Comparison of ENCODE assay signal across 13 cellular contexts in the genomic region with DNA sequence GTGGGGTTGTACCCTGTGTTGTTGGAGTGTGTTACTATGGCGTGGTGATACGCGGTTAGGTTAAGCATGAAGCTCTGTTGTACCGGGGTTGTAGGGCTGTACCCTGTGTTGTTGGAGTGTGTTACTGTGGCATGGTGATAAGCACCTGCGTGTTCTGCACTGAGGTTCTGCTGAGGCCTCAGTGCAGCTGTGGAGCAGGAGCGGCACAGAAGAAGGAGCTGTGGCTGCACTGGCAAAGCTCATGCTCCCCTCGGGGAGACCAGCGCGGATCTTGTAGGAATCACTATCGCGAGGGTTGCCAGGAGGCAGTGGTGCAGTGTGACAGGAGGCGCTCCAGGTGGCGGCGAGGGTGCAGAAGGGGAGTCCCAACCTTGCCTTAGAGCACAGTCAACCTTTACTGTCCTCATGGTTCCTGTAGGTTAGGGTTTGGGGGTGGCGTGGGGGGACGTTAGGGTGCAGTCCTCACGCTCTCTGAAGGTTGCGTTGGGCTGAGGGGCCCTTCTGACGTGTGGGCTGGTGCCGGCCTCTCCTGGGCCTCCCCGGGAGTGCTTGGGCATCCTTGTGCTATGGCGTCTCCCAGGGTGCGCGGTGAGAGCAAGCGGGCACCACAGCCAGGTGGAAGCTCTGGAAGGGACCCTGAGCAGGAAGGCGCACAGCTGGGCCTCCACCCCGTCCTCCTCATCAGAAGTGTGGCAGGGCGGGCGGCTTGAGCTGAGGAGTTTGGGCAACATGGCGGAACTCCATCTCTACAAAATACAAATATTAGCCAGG. TPM values are rescaled to one million over a fixed set of nuclear protein-coding genes. Genes with fewer than 3 reads are reported as not detected.
DNase-seq lines count a peak whose midpoint lies in the region; ATAC-seq, FAIRE-seq and TF ChIP-seq lines count a peak whose summit lies in the region.
"Had no signal": no experiment of that assay in that cellular context is flagged by ENCODE, and none has a peak within 500 bp of the region (broad histone marks: within the 10 kb centered on the region; RNA-seq: fewer than 3 reads in every experiment).

No MANE protein-coding gene starts in this region.

- H3K79me2 ChIP-seq in K562 (ENCODE audit: control insufficient read depth, insufficient read depth, low read length) (peaks cover 64% of the 10 kb centered on the region), mesendoderm (ENCODE audit: control insufficient read depth, insufficient read depth, low read length) (no peaks in the 10 kb centered on the region)

- no peaks in the 10 kb centered on the region for H3K9me3 ChIP-seq in CD8-positive, alpha-beta memory T cell (ENCODE audit: low read length)
- H3K9me3 ChIP-seq in K562 (replicated peaks; ENCODE audit: control insufficient read depth, insufficient read depth, low read depth, low read length), result peaks cover 2% of the 10 kb centered on the region; the same call in 1 of the 2 replicates

- POLR2A ChIA-PET in activated naive CD8-positive, alpha-beta T cell treated with anti-CD3 and anti-CD28 coated beads, Interleukin-2, amount 10 ng/mL, durations not matched to agents 7 days and 5 days (lab: Charles Lee), result interaction anchor here (1.2 kb wide), 1 partner anchor 9 kb away, joined by 3 read pairs; no protein-coding TSS in a partner anchor
- POLR2A ChIA-PET in CD8-positive, alpha-beta memory T cell (lab: Charles Lee), result no interaction called here
- POLR2A ChIA-PET in K562 (lab: Yijun Ruan, JAX), result interaction anchor here (0.5 to 1.4 kb wide), 7 partner anchors 12 to 171 kb away, joined by 3 to 5 read pairs (median 4); partner anchors contain the start of gene ESYT2

- H3K23ac ChIP-seq in mesendoderm (ENCODE audit: low read length), result no peak overlapping the region

- DNase-seq in activated naive CD8-positive, alpha-beta T cell treated with anti-CD3 and anti-CD28 coated beads, Interleukin-2, amount 10 ng/mL, durations not matched to agents 7 days and 5 days, result no peak
- no peak for DNase-seq in activated naive CD8-positive, alpha-beta T cell treated with anti-CD3 and anti-CD28 coated beads for 36 hours
- no peak for DNase-seq in CD8-positive, alpha-beta memory T cell
- DNase-seq in K562 (ENCODE audit: extremely low read depth in 1 of 4, low spot score in 3 of 4) (no peak), neural crest cell (ENCODE audit: low read depth, low spot score) (no peak), mesendoderm (no peak)
- DNase-seq: NCI-H1417, NCI-H2029, NCI-H510A, SIG-M5 had no signal

- intact Hi-C loops in K562 (cut with micrococcal nuclease), result no loop called here

- no peak overlapping the region for H4K8ac ChIP-seq in mesendoderm (ENCODE audit: low read depth, low read length)

- H3K56ac ChIP-seq in mesendoderm (ENCODE audit: low read length), result no peak overlapping the region

- no peak overlapping the region for H3K4me3 Mint-ChIP-seq in activated naive CD8-positive, alpha-beta T cell treated with anti-CD3 and anti-CD28 coated beads, Interleukin-2, amount 10 ng/mL, durations not matched to agents 7 days and 5 days
- no peak overlapping the region for H3K4me3 Mint-ChIP-seq in activated naive CD8-positive, alpha-beta T cell treated with anti-CD3 and anti-CD28 coated beads for 36 hours
- H3K4me3 Mint-ChIP-seq in CD8-positive, alpha-beta memory T cell, result peak overlapping the region in 1 of 7 donors; percentile 58
- peak overlapping the region; percentile 14 for H3K4me3 Mint-ChIP-seq in neural crest cell

- no peak for ATAC-seq in activated naive CD8-positive, alpha-beta T cell treated with anti-CD3 and anti-CD28 coated beads, Interleukin-2, amount 10 ng/mL, durations not matched to agents 7 days and 5 days (ENCODE audit: low read depth)
- ATAC-seq in K562, result no peak
- no peak for ATAC-seq in HG02571 (IDR thresholded peaks at IDR 0.05; ENCODE audit: unreplicated experiment)
- no peak for ATAC-seq in HG03439 (IDR thresholded peaks at IDR 0.05; ENCODE audit: unreplicated experiment)

- TF ChIP-seq EP300 in K562 (IDR thresholded peaks at IDR 0.05; ENCODE audit: low read length), result no peak

- WGBS in K562 (ENCODE audit: insufficient coverage, low coverage, missing lambda C conversion rate), result 93% methylated on average over 30 of the region's 30 CpGs
- WGBS in mesendoderm (ENCODE audit: extremely low coverage, insufficient coverage, low lambda C conversion rate), result no CpG with 5 or more reads among the region's 30 CpGs

- H3K4me3 ChIP-seq in CD8-positive, alpha-beta memory T cell (ENCODE audit: low read length), result no peak overlapping the region
- no peak overlapping the region for H3K4me3 ChIP-seq in K562
- no peak overlapping the region for H3K4me3 ChIP-seq in mesendoderm (ENCODE audit: low read length)

- peaks cover 6% of the 10 kb centered on the region for H3K9me1 ChIP-seq in K562 (ENCODE audit: control insufficient read depth, insufficient read depth, low read length)

- H2AFZ ChIP-seq in K562 (ENCODE audit: low read depth, low read length), result no peak overlapping the region

- no peak for FAIRE-seq in K562 (lab: Jason Lieb, UNC)
- FAIRE-seq: RCC 7860 had no signal

- peaks cover 12% of the 10 kb centered on the region for H3K36me3 Mint-ChIP-seq in activated naive CD8-positive, alpha-beta T cell treated with anti-CD3 and anti-CD28 coated beads, Interleukin-2, amount 10 ng/mL, durations not matched to agents 7 days and 5 days
- peaks cover 22% of the 10 kb centered on the region for H3K36me3 Mint-ChIP-seq in activated naive CD8-positive, alpha-beta T cell treated with anti-CD3 and anti-CD28 coated beads for 36 hours
- H3K36me3 Mint-ChIP-seq in CD8-positive, alpha-beta memory T cell, result peaks cover 6 to 14% (median 11%) of the 10 kb centered on the region in 3 donors
- H3K36me3 Mint-ChIP-seq in neural crest cell (ENCODE audit: low read depth), result peaks cover 15% of the 10 kb centered on the region

- H3K27me3 Mint-ChIP-seq in activated naive CD8-positive, alpha-beta T cell treated with anti-CD3 and anti-CD28 coated beads, Interleukin-2, amount 10 ng/mL, durations not matched to agents 7 days and 5 days, result no peaks in the 10 kb centered on the region
- no peaks in the 10 kb centered on the region for H3K27me3 Mint-ChIP-seq in activated naive CD8-positive, alpha-beta T cell treated with anti-CD3 and anti-CD28 coated beads for 36 hours
- H3K27me3 Mint-ChIP-seq in CD8-positive, alpha-beta memory T cell, result peaks cover 0 to 2% of the 10 kb centered on the region in 2 donors
- H3K27me3 Mint-ChIP-seq in neural crest cell (ENCODE audit: low read depth), result no peaks in the 10 kb centered on the region

- no peak overlapping the region for H3K4ac ChIP-seq in mesendoderm (ENCODE audit: low read depth, low read length)

- H2BK15ac ChIP-seq in mesendoderm (replicated peaks; ENCODE audit: low read depth), result no peak overlapping the region

- peak overlapping the region; percentile 18 for H3K27ac ChIP-seq in CD8-positive, alpha-beta memory T cell (ENCODE audit: low read depth, low read length)
- H3K27ac ChIP-seq in K562 (ENCODE audit: extremely low read depth, low read depth, low read length) (peak overlapping the region; percentile 4; the same call in 1 of the 3 replicates), mesendoderm (ENCODE audit: low read depth, low read length) (no peak overlapping the region)

- no peak overlapping the region for H2AK5ac ChIP-seq in mesendoderm (ENCODE audit: low read length)

- peaks cover 21% of the 10 kb centered on the region for H3K4me1 ChIP-seq in CD8-positive, alpha-beta memory T cell (ENCODE audit: insufficient read depth, low read length)
- H3K4me1 ChIP-seq in K562 (replicated peaks in 1 of 2; ENCODE audit: control insufficient read depth in 2 of 2, insufficient read depth in 2 of 2, low read length in 2 of 2) (peaks cover 38 to 52% of the 10 kb centered on the region in 2 experiments), mesendoderm (ENCODE audit: control insufficient read depth, low read depth, low read length) (no peaks in the 10 kb centered on the region)

- no TSS peak for BruUV-seq in K562 (replicated peaks; lab: Mats Ljungman, UMichigan)

- H3K18ac ChIP-seq in mesendoderm (ENCODE audit: low read length), result no peak overlapping the region

- TF ChIP-seq POLR2A in K562 (conservative IDR thresholded peaks at IDR 0.05), result no peak

- no peak overlapping the region for H3K4me2 ChIP-seq in K562 (ENCODE audit: insufficient read depth, low read length)
- no peak overlapping the region for H3K4me2 ChIP-seq in mesendoderm (ENCODE audit: low read length)

- H3K27ac Mint-ChIP-seq in activated naive CD8-positive, alpha-beta T cell treated with anti-CD3 and anti-CD28 coated beads, Interleukin-2, amount 10 ng/mL, durations not matched to agents 7 days and 5 days, result peak overlapping the region; percentile 54
- H3K27ac Mint-ChIP-seq in activated naive CD8-positive, alpha-beta T cell treated with anti-CD3 and anti-CD28 coated beads for 36 hours, result no peak overlapping the region
- H3K27ac Mint-ChIP-seq in CD8-positive, alpha-beta memory T cell, result peak overlapping the region in 2 of 8 donors; percentile 68 to 79
- no peak overlapping the region for H3K27ac Mint-ChIP-seq in neural crest cell (ENCODE audit: unreplicated experiment)

- in situ Hi-C loops in K562 (cut with MboI), result no loop called here

- TF ChIP-seq RAD21 in K562 (CRISPR knock-in tag; conservative IDR thresholded peaks at IDR 0.05 in 1 of 2, IDR thresholded peaks at IDR 0.05 in 1 of 2), result no peak

- no peaks in the 10 kb centered on the region for H3K9me3 Mint-ChIP-seq in activated naive CD8-positive, alpha-beta T cell treated with anti-CD3 and anti-CD28 coated beads, Interleukin-2, amount 10 ng/mL, durations not matched to agents 7 days and 5 days
- peaks cover 2% of the 10 kb centered on the region for H3K9me3 Mint-ChIP-seq in activated naive CD8-positive, alpha-beta T cell treated with anti-CD3 and anti-CD28 coated beads for 36 hours
- no peaks in the 10 kb centered on the region for H3K9me3 Mint-ChIP-seq in CD8-positive, alpha-beta memory T cell
- H3K9me3 Mint-ChIP-seq in neural crest cell, result no peaks in the 10 kb centered on the region

- no peak overlapping the region for H2BK5ac ChIP-seq in mesendoderm (ENCODE audit: low read length)

- no peaks in the 10 kb centered on the region for H3K27me3 ChIP-seq in CD8-positive, alpha-beta memory T cell (ENCODE audit: insufficient read depth, low read length, poor library complexity, severe bottlenecking)
- H3K27me3 ChIP-seq in K562 (ENCODE audit: control insufficient read depth in 2 of 2, insufficient read depth in 2 of 2, low read length in 2 of 2), result no peaks in the 10 kb centered on the region
- no peaks in the 10 kb centered on the region for H3K27me3 ChIP-seq in mesendoderm (ENCODE audit: insufficient read depth, low read length, poor library complexity)

- no peak for TF ChIP-seq CTCF in K562 (IDR thresholded peaks at IDR 0.05 in 2 of 3, conservative IDR thresholded peaks at IDR 0.05 in 1 of 3; ENCODE audit: insufficient read depth in 2 of 3, low read depth in 1 of 3, low read length in 3 of 3)
- no peak for TF ChIP-seq CTCF in neural crest cell (conservative IDR thresholded peaks at IDR 0.05)

- H2BK120ac ChIP-seq in mesendoderm (ENCODE audit: low read depth, low read length), result no peak overlapping the region

- H3K9ac ChIP-seq in K562 (ENCODE audit: insufficient read depth in 1 of 2, low read depth in 2 of 2, low read length in 2 of 2) (peak overlapping the region in 1 of 2 experiments; percentile 59; a peak in 2 of 4 replicates), mesendoderm (ENCODE audit: low read length) (no peak overlapping the region)

- no peaks in the 10 kb centered on the region for H3K36me3 ChIP-seq in CD8-positive, alpha-beta memory T cell (ENCODE audit: insufficient read depth, low read length)
- H3K36me3 ChIP-seq in K562 (ENCODE audit: control insufficient read depth, insufficient read depth, low read length) (peaks cover 47% of the 10 kb centered on the region), mesendoderm (ENCODE audit: control insufficient read depth, insufficient read depth, low read length) (no peaks in the 10 kb centered on the region)

- no peaks in the 10 kb centered on the region for H4K20me1 ChIP-seq in K562 (replicated peaks; ENCODE audit: control insufficient read depth, insufficient read depth, low read length)

- H3K79me1 ChIP-seq in mesendoderm (ENCODE audit: low read length), result peaks cover 2% of the 10 kb centered on the region

- peaks cover 47% of the 10 kb centered on the region for H3K4me1 Mint-ChIP-seq in activated naive CD8-positive, alpha-beta T cell treated with anti-CD3 and anti-CD28 coated beads, Interleukin-2, amount 10 ng/mL, durations not matched to agents 7 days and 5 days
- H3K4me1 Mint-ChIP-seq in activated naive CD8-positive, alpha-beta T cell treated with anti-CD3 and anti-CD28 coated beads for 36 hours, result peaks cover 38% of the 10 kb centered on the region
- H3K4me1 Mint-ChIP-seq in CD8-positive, alpha-beta memory T cell, result peaks cover 15 to 31% (median 22%) of the 10 kb centered on the region in 3 donors
- peaks cover 35% of the 10 kb centered on the region for H3K4me1 Mint-ChIP-seq in neural crest cell

- CTCF ChIA-PET in CD8-positive, alpha-beta memory T cell (lab: Charles Lee), result interaction anchor here (0.7 kb wide), 1 partner anchor 110 kb away, joined by 4 read pairs; no protein-coding TSS in a partner anchor
- CTCF ChIA-PET in K562 (lab: Yijun Ruan, JAX; ENCODE audit: low intra/inter-chr PET ratio), result no interaction called here

- H4K5ac ChIP-seq in mesendoderm (ENCODE audit: low read length), result no peak overlapping the region

RNA-seq across cellular contexts. Expression of gene DYNC2I1, which starts 11.0 kb away (rescaled TPM):
- total RNA-seq in activated naive CD8-positive, alpha-beta T cell treated with anti-CD3 and anti-CD28 coated beads, Interleukin-2, amount 10 ng/mL, durations not matched to agents 7 days and 5 days, result 10 to 100 TPM; 16.3 to 18.2 TPM
- total RNA-seq in activated naive CD8-positive, alpha-beta T cell treated with anti-CD3 and anti-CD28 coated beads for 36 hours, result 10 to 100 TPM; 12.4 to 14.3 TPM
- total RNA-seq in CD8-positive, alpha-beta memory T cell, result 10 to 100 TPM in 1 of 2 experiments, 1 to 10 TPM in 1; 9.8 to 10.6 TPM
- polyA plus RNA-seq in CD8-positive, alpha-beta memory T cell, result 22.7 TPM
- 95.4 and 308 TPM in 2 replicates for total RNA-seq in K562 (2011; cell fraction: chromatin; rRNA removed; ENCODE audit: low replicate concordance)
- 44.7 and 52.6 TPM in 2 replicates for total RNA-seq in K562 (2011; cell fraction: nucleolus; rRNA removed)
- total RNA-seq in K562 (2011; cell fraction: nucleoplasm; rRNA removed), result 111 and 142 TPM in 2 replicates
- total RNA-seq in K562 (2014; rRNA removed), result 24.7 and 28.3 TPM in 2 replicates
- total RNA-seq in K562 (2014; rRNA removed; fragmentation: Illumina TruSeq; extraction: Trizol), result 21.9 and 24.0 TPM in 2 replicates
- total RNA-seq in K562 (2015; rRNA removed; fragmentation: Illumina TruSeq; extraction: Trizol), result 17.7 and 20.6 TPM in 2 replicates
- 23.1 and 27.1 TPM in 2 replicates for total RNA-seq in K562 (2021)
- polyA plus RNA-seq in K562 (2011; rRNA removed), result 33.3 and 37.9 TPM in 2 replicates
- polyA plus RNA-seq in K562 (2011; cell fraction: cytosol; rRNA removed), result 44.5 and 61.9 TPM in 2 replicates
- 138 and 267 TPM in 2 replicates for polyA plus RNA-seq in K562 (2011; cell fraction: nucleus; rRNA removed)
- 27.1 and 46.7 TPM in 2 replicates for polyA plus RNA-seq in K562 (2012)
- polyA plus RNA-seq in K562 (2014; fragmentation: Illumina TruSeq; extraction: Trizol), result 20.3 and 36.5 TPM in 2 replicates
- polyA plus RNA-seq in K562 (2014; fragmentation: Nextera tagmentation; extraction: Ambion mirVana), result 1 to 10 TPM; 1.3 to 1.6 TPM
- 39.3 and 42.5 TPM in 2 replicates for polyA plus RNA-seq in K562 (2014; rRNA removed)
- 42.0 and 45.1 TPM in 2 replicates for polyA minus RNA-seq in K562 (2011; rRNA and poly(A)+ RNA removed)
- 20.7 and 21.2 TPM in 2 replicates for polyA minus RNA-seq in K562 (2011; cell fraction: cytosol; rRNA and poly(A)+ RNA removed)
- polyA minus RNA-seq in K562 (2011; cell fraction: nucleus; rRNA and poly(A)+ RNA removed), result 40.8 and 41.6 TPM in 2 replicates
- total RNA-seq in neural crest cell, result 27.3 and 27.8 TPM in 2 replicates
- polyA plus RNA-seq in mesendoderm (2013, experiment 1 of 2), result 5.0 TPM
- polyA plus RNA-seq in mesendoderm (2013, experiment 2 of 2), result 4.4 TPM

RNA-seq across cellular contexts. Expression of gene ESYT2, which starts 38.1 kb away (rescaled TPM):
- total RNA-seq in activated naive CD8-positive, alpha-beta T cell treated with anti-CD3 and anti-CD28 coated beads, Interleukin-2, amount 10 ng/mL, durations not matched to agents 7 days and 5 days, result 10 to 100 TPM; 93.9 to 94.2 TPM
- 10 to 100 TPM; 52.1 to 52.5 TPM for total RNA-seq in activated naive CD8-positive, alpha-beta T cell treated with anti-CD3 and anti-CD28 coated beads for 36 hours
- total RNA-seq in CD8-positive, alpha-beta memory T cell, result 10 to 100 TPM; 55.6 to 56.1 TPM
- 99.4 TPM for polyA plus RNA-seq in CD8-positive, alpha-beta memory T cell
- total RNA-seq in K562 (2011; cell fraction: chromatin; rRNA removed; ENCODE audit: low replicate concordance), result 111 and 160 TPM in 2 replicates
- 87.6 and 91.1 TPM in 2 replicates for total RNA-seq in K562 (2011; cell fraction: nucleolus; rRNA removed)
- 118 and 155 TPM in 2 replicates for total RNA-seq in K562 (2011; cell fraction: nucleoplasm; rRNA removed)
- total RNA-seq in K562 (2014; rRNA removed), result 64.7 and 68.7 TPM in 2 replicates
- 70.9 and 72.5 TPM in 2 replicates for total RNA-seq in K562 (2014; rRNA removed; fragmentation: Illumina TruSeq; extraction: Trizol)
- total RNA-seq in K562 (2015; rRNA removed; fragmentation: Illumina TruSeq; extraction: Trizol), result 63.1 and 67.1 TPM in 2 replicates
- total RNA-seq in K562 (2021), result 62.4 and 67.5 TPM in 2 replicates
- 57.5 and 86.9 TPM in 2 replicates for polyA plus RNA-seq in K562 (2011; rRNA removed)
- polyA plus RNA-seq in K562 (2011; cell fraction: cytosol; rRNA removed), result 44.1 and 45.9 TPM in 2 replicates
- 43.3 and 60.6 TPM in 2 replicates for polyA plus RNA-seq in K562 (2011; cell fraction: nucleus; rRNA removed)
- polyA plus RNA-seq in K562 (2012), result 47.5 and 54.2 TPM in 2 replicates
- 55.5 and 58.2 TPM in 2 replicates for polyA plus RNA-seq in K562 (2014; fragmentation: Illumina TruSeq; extraction: Trizol)
- polyA plus RNA-seq in K562 (2014; fragmentation: Nextera tagmentation; extraction: Ambion mirVana), result 1 to 10 TPM; 5.8 to 8.3 TPM
- polyA plus RNA-seq in K562 (2014; rRNA removed), result 44.0 and 45.2 TPM in 2 replicates
- polyA minus RNA-seq in K562 (2011; rRNA and poly(A)+ RNA removed), result 119 and 154 TPM in 2 replicates
- polyA minus RNA-seq in K562 (2011; cell fraction: cytosol; rRNA and poly(A)+ RNA removed), result 70.0 and 93.0 TPM in 2 replicates
- polyA minus RNA-seq in K562 (2011; cell fraction: nucleus; rRNA and poly(A)+ RNA removed), result 35.4 and 43.4 TPM in 2 replicates
- 21.1 and 23.3 TPM in 2 replicates for total RNA-seq in neural crest cell
- polyA plus RNA-seq in mesendoderm (2013, experiment 1 of 2), result 14.6 TPM
- polyA plus RNA-seq in mesendoderm (2013, experiment 2 of 2), result 14.7 TPM
